ENCODE assay signal across 23 cellular contexts in genomic region chr9:96253059-96253696, GRCh38. TPM values are rescaled to one million over a fixed set of nuclear protein-coding genes. Genes with fewer than 3 reads are reported as not detected.
DNase-seq lines count a peak whose midpoint lies in the region; ATAC-seq and TF ChIP-seq lines count a peak whose summit lies in the region.
"Had no signal": no experiment of that assay in that cellular context is flagged by ENCODE, and none has a peak within 500 bp of the region (broad histone marks: within the 10 kb centered on the region; RNA-seq: fewer than 3 reads in every experiment).

No MANE protein-coding gene starts in this region.

- H3K4me3 ChIP-seq in testis, result no peak overlapping the region
- H3K4me3 ChIP-seq: colonic mucosa had no signal

- no peak for DNase-seq in activated T-cell treated with anti-CD3 and anti-CD28 coated beads, Interleukin-2, amount 50 U/mL, for 72 hours
- DNase-seq in activated T-cell treated with anti-CD3 and anti-CD28 coated beads, Interleukin-2, amount 50 U/mL, for 24 hours, result no peak
- DNase-seq in MV-4-11 (lab: John Stamatoyannopoulos, UW), result peak; percentile 71
- no peak for DNase-seq in testis
- DNase-seq in RWPE1 (ENCODE audit: low spot score), result no peak
- DNase-seq in CD14-positive monocyte (ENCODE audit: low spot score), result no peak
- DNase-seq: activated CD8-positive, alpha-beta memory T cell treated with anti-CD3 and anti-CD28 coated beads, Interleukin-2, amount 50 U/mL, for 48 hours; activated naive CD4-positive, alpha-beta T cell treated with anti-CD3 and anti-CD28 coated beads for 36 hours; CD4-positive, alpha-beta memory T cell; colonic mucosa; DMS79 treated with DMSO at 0.1 percent for 48 hours; foreskin fibroblast; hypothalamus; kidney glomerular epithelial cell; NCI-H1105; NK-92 treated with Interleukin-12 subunit alpha and Interleukin-12 subunit beta, amount 100 ng/mL, for 24 hours; stimulated activated naive CD4-positive, alpha-beta T cell treated with Interleukin-2 at 50 U/mL for 16 hours had no signal

- no peaks in the 10 kb centered on the region for H3K9me3 ChIP-seq in testis
- H3K9me3 ChIP-seq: colonic mucosa had no signal

- H3K27me3 Mint-ChIP-seq in activated T-cell treated with anti-CD3 and anti-CD28 coated beads, Interleukin-2, amount 50 U/mL, for 72 hours (ENCODE audit: low read depth), result peaks cover 41% of the 10 kb centered on the region
- peaks cover 65% of the 10 kb centered on the region for H3K27me3 Mint-ChIP-seq in activated T-cell treated with anti-CD3 and anti-CD28 coated beads, Interleukin-2, amount 50 U/mL, for 24 hours
- peaks cover 18% of the 10 kb centered on the region for H3K27me3 Mint-ChIP-seq in activated T-helper 17 cell treated with anti-CD3 and anti-CD28 coated beads, Interleukin-2, amount 50 U/mL, for 72 hours
- peaks cover 11 to 22% (median 15%) of the 10 kb centered on the region in 3 donors for H3K27me3 Mint-ChIP-seq in CD14-positive monocyte (ENCODE audit: low read depth in 3 of 3)

- no peak overlapping the region for H3K4me3 Mint-ChIP-seq in activated T-cell treated with anti-CD3 and anti-CD28 coated beads, Interleukin-2, amount 50 U/mL, for 72 hours
- H3K4me3 Mint-ChIP-seq in activated T-cell treated with anti-CD3 and anti-CD28 coated beads, Interleukin-2, amount 50 U/mL, for 24 hours, result no peak overlapping the region
- no peak overlapping the region for H3K4me3 Mint-ChIP-seq in activated T-helper 17 cell treated with anti-CD3 and anti-CD28 coated beads, Interleukin-2, amount 50 U/mL, for 72 hours
- H3K4me3 Mint-ChIP-seq in CD14-positive monocyte, result no peak overlapping the region
- H3K4me3 Mint-ChIP-seq: activated naive CD4-positive, alpha-beta T cell treated with anti-CD3 and anti-CD28 coated beads for 36 hours; CD4-positive, alpha-beta memory T cell; T-helper 2 cell treated with Interferon-gamma antibody and Interleukin-4, amounts not matched to agents 5 μg/mL and 100 μg/mL, for 36 hours had no signal

- no peaks in the 10 kb centered on the region for H3K36me3 ChIP-seq in testis (ENCODE audit: low read depth, missing control alignments)
- H3K36me3 ChIP-seq: colonic mucosa had no signal

- POLR2A ChIA-PET in RWPE1 (lab: Yijun Ruan, JAX; ENCODE audit: low non-redundant PET), result interaction anchor here (0.5 kb wide), 1 partner anchor 9 kb away, joined by 3 read pairs; no protein-coding TSS in a partner anchor

- no peaks in the 10 kb centered on the region for H3K9me3 Mint-ChIP-seq in activated T-cell treated with anti-CD3 and anti-CD28 coated beads, Interleukin-2, amount 50 U/mL, for 72 hours
- no peaks in the 10 kb centered on the region for H3K9me3 Mint-ChIP-seq in activated T-cell treated with anti-CD3 and anti-CD28 coated beads, Interleukin-2, amount 50 U/mL, for 24 hours
- H3K9me3 Mint-ChIP-seq in activated T-helper 17 cell treated with anti-CD3 and anti-CD28 coated beads, Interleukin-2, amount 50 U/mL, for 72 hours, result no peaks in the 10 kb centered on the region
- H3K9me3 Mint-ChIP-seq in CD14-positive monocyte, result peaks cover 0 to 3% (median 0%) of the 10 kb centered on the region in 7 donors
- H3K9me3 Mint-ChIP-seq: activated naive CD4-positive, alpha-beta T cell treated with anti-CD3 and anti-CD28 coated beads for 36 hours; CD4-positive, alpha-beta memory T cell; T-helper 2 cell treated with Interferon-gamma antibody and Interleukin-4, amounts not matched to agents 5 μg/mL and 100 μg/mL, for 36 hours had no signal

- CTCF ChIA-PET in RWPE1 (lab: Yijun Ruan, JAX), result interaction anchor here (0.6 kb wide), 1 partner anchor 23 kb away, joined by 6 read pairs; no protein-coding TSS in a partner anchor

- peaks cover 9% of the 10 kb centered on the region for H3K4me1 Mint-ChIP-seq in activated T-cell treated with anti-CD3 and anti-CD28 coated beads, Interleukin-2, amount 50 U/mL, for 72 hours (ENCODE audit: low read depth)
- peaks cover 16% of the 10 kb centered on the region for H3K4me1 Mint-ChIP-seq in activated T-cell treated with anti-CD3 and anti-CD28 coated beads, Interleukin-2, amount 50 U/mL, for 24 hours (ENCODE audit: low read depth)
- no peaks in the 10 kb centered on the region for H3K4me1 Mint-ChIP-seq in activated T-helper 17 cell treated with anti-CD3 and anti-CD28 coated beads, Interleukin-2, amount 50 U/mL, for 72 hours
- H3K4me1 Mint-ChIP-seq in CD14-positive monocyte, result peaks cover 3% of the 10 kb centered on the region

- no peak for TF ChIP-seq POLR2A in testis (IDR thresholded peaks at IDR 0.05)

- no peaks in the 10 kb centered on the region for H3K36me3 Mint-ChIP-seq in activated T-cell treated with anti-CD3 and anti-CD28 coated beads, Interleukin-2, amount 50 U/mL, for 72 hours (ENCODE audit: insufficient read depth in 2 of 2)
- H3K36me3 Mint-ChIP-seq in activated T-cell treated with anti-CD3 and anti-CD28 coated beads, Interleukin-2, amount 50 U/mL, for 24 hours (ENCODE audit: low read depth), result no peaks in the 10 kb centered on the region
- H3K36me3 Mint-ChIP-seq in activated T-helper 17 cell treated with anti-CD3 and anti-CD28 coated beads, Interleukin-2, amount 50 U/mL, for 72 hours (ENCODE audit: low read depth), result no peaks in the 10 kb centered on the region
- H3K36me3 Mint-ChIP-seq in CD14-positive monocyte, result no peaks in the 10 kb centered on the region
- H3K36me3 Mint-ChIP-seq: CD4-positive, alpha-beta memory T cell had no signal

- H3K27me3 ChIP-seq in testis, result no peaks in the 10 kb centered on the region
- H3K27me3 ChIP-seq: colonic mucosa had no signal

- H3K4me1 ChIP-seq in testis, result peaks cover 5% of the 10 kb centered on the region
- H3K4me1 ChIP-seq: colonic mucosa had no signal

- H3K27ac ChIP-seq in testis (peak overlapping the region; percentile 25 to 53), RWPE1 (no peak overlapping the region)
- H3K27ac ChIP-seq: colonic mucosa had no signal

- TF ChIP-seq CTCF in testis (IDR thresholded peaks at IDR 0.05), result no peak
- TF ChIP-seq CTCF in RWPE1 (conservative IDR thresholded peaks at IDR 0.05; ENCODE audit: low read depth), result no peak
- no peak for TF ChIP-seq CTCF in CD14-positive monocyte (IDR thresholded peaks at IDR 0.05)

- ATAC-seq in activated T-cell treated with anti-CD3 and anti-CD28 coated beads, Interleukin-2, amount 50 U/mL, for 72 hours (replicated peaks in 1 of 2), result peak; percentile 22 to 39
- ATAC-seq in activated T-helper 17 cell treated with anti-CD3 and anti-CD28 coated beads, Interleukin-2, amount 50 U/mL, for 72 hours (replicated peaks), result peak; percentile 14
- ATAC-seq in GM19463 (IDR thresholded peaks at IDR 0.05; ENCODE audit: unreplicated experiment), result no peak

- intact Hi-C loops in testis (cut with DNase I; ENCODE audit: low total_unique reads) (no loop called here), CD14-positive monocyte (cut with micrococcal nuclease) (no loop called here)

- H3K27ac Mint-ChIP-seq in activated T-cell treated with anti-CD3 and anti-CD28 coated beads, Interleukin-2, amount 50 U/mL, for 72 hours, result no peak overlapping the region
- H3K27ac Mint-ChIP-seq in activated T-cell treated with anti-CD3 and anti-CD28 coated beads, Interleukin-2, amount 50 U/mL, for 24 hours, result no peak overlapping the region
- no peak overlapping the region for H3K27ac Mint-ChIP-seq in activated T-helper 17 cell treated with anti-CD3 and anti-CD28 coated beads, Interleukin-2, amount 50 U/mL, for 72 hours
- H3K27ac Mint-ChIP-seq in CD14-positive monocyte, result no peak overlapping the region
- H3K27ac Mint-ChIP-seq: activated naive CD4-positive, alpha-beta T cell treated with anti-CD3 and anti-CD28 coated beads for 36 hours; CD4-positive, alpha-beta memory T cell; T-helper 2 cell treated with Interferon-gamma antibody and Interleukin-4, amounts not matched to agents 5 μg/mL and 100 μg/mL, for 36 hours had no signal

- 66 to 67% methylated on average over 11 of the region's 11 CpGs for WGBS in testis, 2 donors

RNA-seq across cellular contexts. Expression of gene HSD17B3, which starts 48.8 kb away (rescaled TPM):
- total RNA-seq in activated T-cell treated with anti-CD3 and anti-CD28 coated beads, Interleukin-2, amount 50 U/mL, for 72 hours, result under 1 TPM in 1 of 2 donors, not detected in 1; 0.81 TPM
- not detected for total RNA-seq in activated T-helper 17 cell treated with anti-CD3 and anti-CD28 coated beads, Interleukin-2, amount 50 U/mL, for 72 hours
- total RNA-seq in testis, result 100 to 1,000 TPM; 104 to 159 TPM
- polyA plus RNA-seq in testis (ENCODE audit: insufficient read depth, low read depth, low replicate concordance) (103 TPM), CD14-positive monocyte (not detected)
- total RNA-seq: activated naive CD4-positive, alpha-beta T cell treated with anti-CD3 and anti-CD28 coated beads for 36 hours; colonic mucosa; pulmonary artery endothelial cell; urinary bladder had no signal
- polyA plus RNA-seq: CD4-positive, alpha-beta memory T cell; neural cell had no signal

Comparison
In these comparisons a context has a peak if more than half of its experiments do, and no peak if none do; other contexts are left out.
1. RNA of gene HSD17B3, which starts 48.8 kb away (total RNA-seq): 104 to 159 TPM in testis; 0.81 TPM in activated T-cell treated with anti-CD3 and anti-CD28 coated beads, Interleukin-2, amount 50 U/mL, for 72 hours and not detected in activated T-helper 17 cell treated with anti-CD3 and anti-CD28 coated beads, Interleukin-2, amount 50 U/mL, for 72 hours; every median in the first group is over 10 times any median in the second.